Comparison of ENCODE assay signal across 19 cellular contexts in the genomic region with DNA sequence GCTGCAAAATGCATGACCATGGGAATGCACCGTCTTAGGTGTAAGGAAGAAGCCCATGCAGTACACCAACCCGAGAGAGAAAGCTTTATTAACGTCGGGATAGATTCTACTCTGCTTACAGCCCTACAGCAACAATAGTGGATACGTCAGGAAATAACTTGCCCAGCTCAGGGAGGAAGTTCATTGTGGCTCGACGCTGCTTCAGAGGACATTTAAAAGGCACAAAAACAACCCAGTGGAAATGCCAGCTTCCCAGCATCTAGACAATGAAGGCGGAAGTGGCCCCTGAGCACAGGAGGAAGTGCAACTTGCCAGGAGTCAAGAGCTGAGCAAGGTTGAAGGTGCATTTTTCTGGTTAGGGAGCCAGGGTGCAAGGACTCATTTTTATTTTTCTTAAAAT. TPM values are rescaled to one million over a fixed set of nuclear protein-coding genes. Genes with fewer than 3 reads are reported as not detected.
DNase-seq lines count a peak whose midpoint lies in the region; ATAC-seq, FAIRE-seq and TF ChIP-seq lines count a peak whose summit lies in the region.
"Had no signal": no experiment of that assay in that cellular context is flagged by ENCODE, and none has a peak within 500 bp of the region (broad histone marks: within the 10 kb centered on the region; RNA-seq: fewer than 3 reads in every experiment).

No MANE protein-coding gene starts in this region.

- H3K27me3 ChIP-seq in left lung (no peaks in the 10 kb centered on the region), subcutaneous abdominal adipose tissue (ENCODE audit: control insufficient read depth in 5 of 5, insufficient read depth in 4 of 5, low read length in 5 of 5) (no peaks in the 10 kb centered on the region)
- H3K27me3 ChIP-seq: MG63 had no signal

- ATAC-seq in esophagus mucosa (peak; percentile 23), left lung (peak; percentile 62), HG03175 (IDR thresholded peaks at IDR 0.05; ENCODE audit: unreplicated experiment) (no peak)
- ATAC-seq: activated T-cell treated with anti-CD3 and anti-CD28 coated beads, Interleukin-2, amount 50 U/mL, for 4 hours had no signal

- H3K9me3 ChIP-seq in left lung: no peaks in the 10 kb centered on the region
- no peaks in the 10 kb centered on the region for H3K9me3 ChIP-seq in subcutaneous abdominal adipose tissue (ENCODE audit: control insufficient read depth in 5 of 5, low read length in 5 of 5)
- H3K9me3 ChIP-seq: MG63 had no signal

- TF ChIP-seq CTCF in left lung (IDR thresholded peaks at IDR 0.05): no peak

- H3K4me3 ChIP-seq in left lung (no peak overlapping the region), subcutaneous abdominal adipose tissue (ENCODE audit: low read depth in 1 of 5, low read length in 5 of 5) (peak overlapping the region in 1 of 5 donors; percentile 17)
- H3K4me3 ChIP-seq: MG63 had no signal

- H3K4me1 ChIP-seq in left lung (peaks cover 5 to 12% of the 10 kb centered on the region in 2 donors), subcutaneous abdominal adipose tissue (ENCODE audit: control insufficient read depth in 5 of 5, insufficient read depth in 5 of 5, low read length in 5 of 5) (peaks cover 0 to 30% (median 0%) of the 10 kb centered on the region in 5 donors)

- peak; percentile 56 to 74 for DNase-seq in NOMO-1 (lab: John Stamatoyannopoulos, UW; ENCODE audit: unreplicated experiment in 2 of 2)
- DNase-seq in left lung: peak; percentile 41 to 51
- no peak for DNase-seq in central memory CD4-positive, alpha-beta T cell
- DNase-seq in HuH-7 (ENCODE audit: low spot score): no peak
- no peak for DNase-seq in GM19239 (ENCODE audit: insufficient read length, low spot score)
- DNase-seq: activated CD4-positive, alpha-beta T cell treated with anti-CD3 and anti-CD28 coated beads, Interleukin-2, amount 10 ng/mL, durations not matched to agents 24 days and 14 days; activated naive CD8-positive, alpha-beta T cell treated with anti-CD3 and anti-CD28 coated beads, Interleukin-2, amount 10 ng/mL, durations not matched to agents 7 days and 5 days; activated T-cell treated with anti-CD3 and anti-CD28 coated beads, Interleukin-2, amount 50 U/mL, for 4 hours; DMS53; islet precursor cell; MG63; NCI-H82; SHP77; stimulated activated CD4-positive, alpha-beta T cell treated with anti-CD3 and anti-CD28 coated beads, Interleukin-1b, Interleukin-23, amount 100 ng/mL, for 48 hours; stimulated activated CD8-positive, alpha-beta memory T cell treated with anti-CD3 and anti-CD28 coated beads, Interleukin-4, amount 100 ng/mL, for 48 hours had no signal

- H3K36me3 ChIP-seq in left lung (no peaks in the 10 kb centered on the region), subcutaneous abdominal adipose tissue (ENCODE audit: control insufficient read depth in 5 of 5, insufficient read depth in 5 of 5, low read length in 5 of 5) (no peaks in the 10 kb centered on the region)
- H3K36me3 ChIP-seq: MG63 had no signal

- H3K27ac ChIP-seq in left lung (peak overlapping the region in 1 of 2 donors; percentile 75), subcutaneous abdominal adipose tissue (ENCODE audit: low read depth, low read length) (peak overlapping the region; percentile 69)

- intact Hi-C loops in left lung (cut with DNase I): no loop called here

- peak overlapping the region in 1 of 5 donors; percentile 35 for H3K9ac ChIP-seq in subcutaneous abdominal adipose tissue (ENCODE audit: low read length in 5 of 5)

- FAIRE-seq in GM19239 (lab: Jason Lieb, UNC): no peak
- FAIRE-seq: frontal cortex had no signal

RNA-seq across cellular contexts. Expression of a gene that starts 26.4 kb away (rescaled TPM):
- total RNA-seq in esophagus mucosa: 4.6 TPM
- 10 to 100 TPM; 20.4 to 29.0 TPM for total RNA-seq in left lung
- total RNA-seq: activated CD4-positive, alpha-beta T cell treated with anti-CD3 and anti-CD28 coated beads, Interleukin-2, amount 10 ng/mL, durations not matched to agents 24 days and 14 days; activated naive CD8-positive, alpha-beta T cell treated with anti-CD3 and anti-CD28 coated beads, Interleukin-2, amount 10 ng/mL, durations not matched to agents 7 days and 5 days had no signal

Comparison
In these comparisons a context has a peak if more than half of its experiments do, and no peak if none do; other contexts are left out.
1. DNase-seq: peak in NOMO-1 (2 of 2) and left lung (2 of 2); none in central memory CD4-positive, alpha-beta T cell (single experiment), HuH-7 (single experiment) and GM19239 (single experiment).